8 cellular contexts compared by ENCODE assay signal in genomic region chr13:111152836-111153235, GRCh38. TPM values are rescaled to one million over a fixed set of nuclear protein-coding genes. Genes with fewer than 3 reads are reported as not detected.
DNase-seq lines count a peak whose midpoint lies in the region; ATAC-seq lines count a peak whose summit lies in the region.

No MANE protein-coding gene starts in this region.

- intact Hi-C loops in activated T-helper 1 cell treated with anti-CD3 and anti-CD28 coated beads, Interleukin-12 subunit alpha, Interleukin-12 subunit beta, Interleukin-2, Interleukin-4 antibody, amounts not matched to agents 30 ng/mL and 10 ng/mL and 1 ng/mL, durations not matched to agents 14 hours and 24 hours and 36 hours (cut with micrococcal nuclease): loop anchor here (1.0 to 10.0 kb wide), 8 partner anchors 27 to 1536 kb away; partner anchors contain the start of genes ANKRD10, ING1 and NAXD

- peaks cover 32% of the 10 kb centered on the region for H3K4me1 Mint-ChIP-seq in activated T-cell treated with anti-CD3 and anti-CD28 coated beads, Interleukin-2, amount 50 U/mL, for 72 hours (ENCODE audit: low read depth)
- peaks cover 25% of the 10 kb centered on the region for H3K4me1 Mint-ChIP-seq in activated T-helper 1 cell treated with anti-CD3 and anti-CD28 coated beads, Interleukin-12 subunit alpha, Interleukin-12 subunit beta, Interleukin-2, Interleukin-4 antibody, amounts not matched to agents 30 ng/mL and 10 ng/mL and 1 ng/mL, durations not matched to agents 14 hours and 24 hours and 36 hours (ENCODE audit: low read depth)
- H3K4me1 Mint-ChIP-seq in immature natural killer cell: peaks cover 17 to 35% of the 10 kb centered on the region in 2 donors
- peaks cover 27% of the 10 kb centered on the region for H3K4me1 Mint-ChIP-seq in stimulated activated naive CD8-positive, alpha-beta T cell treated with anti-CD3 and anti-CD28 coated beads, Interleukin-15, amount 100 ng/mL, for 72 hours

- DNase-seq in activated T-cell treated with anti-CD3 and anti-CD28 coated beads, Interleukin-2, amount 50 U/mL, for 72 hours: no peak
- DNase-seq in activated T-cell treated with anti-CD3 and anti-CD28 coated beads for 4 hours (no peak), immature natural killer cell (peak in 1 of 3 donors; percentile 15), NAMALWA (ENCODE audit: low spot score) (no peak), NCI-H510A (lab: John Stamatoyannopoulos, UW) (no peak)
- no peak for DNase-seq in activated T-helper 1 cell treated with anti-CD3 and anti-CD28 coated beads, Interleukin-12 subunit alpha, Interleukin-12 subunit beta, Interleukin-2, Interleukin-4 antibody, amounts not matched to agents 30 ng/mL and 10 ng/mL and 1 ng/mL, durations not matched to agents 14 hours and 24 hours and 36 hours (ENCODE audit: low spot score)
- no peak for DNase-seq in stimulated activated naive CD8-positive, alpha-beta T cell treated with anti-CD3 and anti-CD28 coated beads, Interleukin-15, amount 100 ng/mL, for 72 hours
- no peak for DNase-seq in stimulated activated CD4-positive, alpha-beta T cell treated with anti-CD3 and anti-CD28 coated beads, Interleukin-1b, Interleukin-23, amount 100 ng/mL, for 48 hours

- H3K4me3 Mint-ChIP-seq in activated T-cell treated with anti-CD3 and anti-CD28 coated beads, Interleukin-2, amount 50 U/mL, for 72 hours: peak overlapping the region; percentile 87 to 93
- peak overlapping the region; percentile 93 for H3K4me3 Mint-ChIP-seq in activated T-helper 1 cell treated with anti-CD3 and anti-CD28 coated beads, Interleukin-12 subunit alpha, Interleukin-12 subunit beta, Interleukin-2, Interleukin-4 antibody, amounts not matched to agents 30 ng/mL and 10 ng/mL and 1 ng/mL, durations not matched to agents 14 hours and 24 hours and 36 hours
- peak overlapping the region; percentile 86 to 95 (median 90) for H3K4me3 Mint-ChIP-seq in immature natural killer cell
- H3K4me3 Mint-ChIP-seq in stimulated activated naive CD8-positive, alpha-beta T cell treated with anti-CD3 and anti-CD28 coated beads, Interleukin-15, amount 100 ng/mL, for 72 hours: peak overlapping the region; percentile 90 to 96

- H3K36me3 Mint-ChIP-seq in activated T-cell treated with anti-CD3 and anti-CD28 coated beads, Interleukin-2, amount 50 U/mL, for 72 hours (ENCODE audit: insufficient read depth in 2 of 2): peaks cover 2 to 4% of the 10 kb centered on the region in 2 donors
- peaks cover 4% of the 10 kb centered on the region for H3K36me3 Mint-ChIP-seq in activated T-helper 1 cell treated with anti-CD3 and anti-CD28 coated beads, Interleukin-12 subunit alpha, Interleukin-12 subunit beta, Interleukin-2, Interleukin-4 antibody, amounts not matched to agents 30 ng/mL and 10 ng/mL and 1 ng/mL, durations not matched to agents 14 hours and 24 hours and 36 hours (ENCODE audit: low read depth)
- peaks cover 0 to 3% (median 0%) of the 10 kb centered on the region in 3 donors for H3K36me3 Mint-ChIP-seq in immature natural killer cell

- H3K27ac Mint-ChIP-seq in activated T-cell treated with anti-CD3 and anti-CD28 coated beads, Interleukin-2, amount 50 U/mL, for 72 hours: peak overlapping the region; percentile 89
- H3K27ac Mint-ChIP-seq in activated T-helper 1 cell treated with anti-CD3 and anti-CD28 coated beads, Interleukin-12 subunit alpha, Interleukin-12 subunit beta, Interleukin-2, Interleukin-4 antibody, amounts not matched to agents 30 ng/mL and 10 ng/mL and 1 ng/mL, durations not matched to agents 14 hours and 24 hours and 36 hours: peak overlapping the region; percentile 97
- H3K27ac Mint-ChIP-seq in immature natural killer cell: peak overlapping the region; percentile 83 to 95 (median 91)
- H3K27ac Mint-ChIP-seq in stimulated activated naive CD8-positive, alpha-beta T cell treated with anti-CD3 and anti-CD28 coated beads, Interleukin-15, amount 100 ng/mL, for 72 hours: peak overlapping the region; percentile 96 to 98

- ATAC-seq in activated T-cell treated with anti-CD3 and anti-CD28 coated beads, Interleukin-2, amount 50 U/mL, for 72 hours (replicated peaks in 1 of 2): no peak
- no peak for ATAC-seq in stimulated activated naive CD8-positive, alpha-beta T cell treated with anti-CD3 and anti-CD28 coated beads, Interleukin-15, amount 100 ng/mL, for 72 hours

- H3K27me3 Mint-ChIP-seq in activated T-cell treated with anti-CD3 and anti-CD28 coated beads, Interleukin-2, amount 50 U/mL, for 72 hours (ENCODE audit: low read depth): peaks cover 9% of the 10 kb centered on the region
- peaks cover 32% of the 10 kb centered on the region for H3K27me3 Mint-ChIP-seq in activated T-helper 1 cell treated with anti-CD3 and anti-CD28 coated beads, Interleukin-12 subunit alpha, Interleukin-12 subunit beta, Interleukin-2, Interleukin-4 antibody, amounts not matched to agents 30 ng/mL and 10 ng/mL and 1 ng/mL, durations not matched to agents 14 hours and 24 hours and 36 hours (ENCODE audit: insufficient read depth)
- peaks cover 8 to 15% (median 9%) of the 10 kb centered on the region in 3 donors for H3K27me3 Mint-ChIP-seq in immature natural killer cell (ENCODE audit: low read depth in 3 of 3)
- H3K27me3 Mint-ChIP-seq in stimulated activated naive CD8-positive, alpha-beta T cell treated with anti-CD3 and anti-CD28 coated beads, Interleukin-15, amount 100 ng/mL, for 72 hours: peaks cover 24% of the 10 kb centered on the region

- H3K9me3 Mint-ChIP-seq in activated T-cell treated with anti-CD3 and anti-CD28 coated beads, Interleukin-2, amount 50 U/mL, for 72 hours: no peaks in the 10 kb centered on the region
- no peaks in the 10 kb centered on the region for H3K9me3 Mint-ChIP-seq in activated T-helper 1 cell treated with anti-CD3 and anti-CD28 coated beads, Interleukin-12 subunit alpha, Interleukin-12 subunit beta, Interleukin-2, Interleukin-4 antibody, amounts not matched to agents 30 ng/mL and 10 ng/mL and 1 ng/mL, durations not matched to agents 14 hours and 24 hours and 36 hours
- H3K9me3 Mint-ChIP-seq in immature natural killer cell: no peaks in the 10 kb centered on the region
- H3K9me3 Mint-ChIP-seq in stimulated activated naive CD8-positive, alpha-beta T cell treated with anti-CD3 and anti-CD28 coated beads, Interleukin-15, amount 100 ng/mL, for 72 hours: no peaks in the 10 kb centered on the region

RNA-seq across cellular contexts. Expression of gene ARHGEF7, which starts 37.7 kb away (rescaled TPM):
- total RNA-seq in activated T-cell treated with anti-CD3 and anti-CD28 coated beads, Interleukin-2, amount 50 U/mL, for 72 hours: 10 to 100 TPM; 55.1 to 64.4 TPM
- 72.2 and 73.7 TPM in 2 replicates for total RNA-seq in activated T-helper 1 cell treated with anti-CD3 and anti-CD28 coated beads, Interleukin-12 subunit alpha, Interleukin-12 subunit beta, Interleukin-2, Interleukin-4 antibody, amounts not matched to agents 30 ng/mL and 10 ng/mL and 1 ng/mL, durations not matched to agents 14 hours and 24 hours and 36 hours
- polyA plus RNA-seq in immature natural killer cell: 10 to 100 TPM in 1 of 3 donors, 1 to 10 TPM in 2; 7.8 to 16.4 (median 7.9) TPM
